5 cellular contexts compared by ENCODE assay signal in genomic region chr4:137927972-137928371, GRCh38.
"Had no signal": no experiment of that assay in that cellular context is flagged by ENCODE, and none has a peak within 500 bp of the region (broad histone marks: within the 10 kb centered on the region; RNA-seq: fewer than 3 reads in every experiment).

No MANE protein-coding gene starts in this region.

- DNase-seq: IMR-90, KBM-7, KG1 had no signal

- ATAC-seq: HepG2, K562 had no signal
